ENCODE assay signal across 8 cellular contexts in genomic region chr5:100828071-100828689, GRCh38.
DNase-seq lines count a peak whose midpoint lies in the region; ATAC-seq and TF ChIP-seq lines count a peak whose summit lies in the region.
"Had no signal": no experiment of that assay in that cellular context is flagged by ENCODE, and none has a peak within 500 bp of the region (broad histone marks: within the 10 kb centered on the region; RNA-seq: fewer than 3 reads in every experiment).

No MANE protein-coding gene starts in this region.

- H3K27ac ChIP-seq in left ventricle myocardium inferior (replicated peaks) (peak overlapping the region; percentile 71), upper lobe of right lung (peak overlapping the region; percentile 53), esophagus muscularis mucosa (replicated peaks in 1 of 4) (peak overlapping the region in 2 of 4 donors; percentile 20 to 30)
- H3K27ac ChIP-seq: SJSA1 had no signal

- H3K4me1 ChIP-seq in left ventricle myocardium inferior (peaks cover 31% of the 10 kb centered on the region), upper lobe of right lung (peaks cover 13% of the 10 kb centered on the region), esophagus muscularis mucosa (peaks cover 0 to 13% (median 4%) of the 10 kb centered on the region in 4 donors)

- DNase-seq in NB4 (ENCODE audit: low read depth): peak; percentile 46
- DNase-seq in left ventricle myocardium inferior: no peak
- no peak for DNase-seq in upper lobe of right lung
- no peak for DNase-seq in GF-D8 (lab: John Stamatoyannopoulos, UW)
- no peak for DNase-seq in esophagus muscularis mucosa (ENCODE audit: extremely low spot score)

- H3K4me3 ChIP-seq in NB4 (ENCODE audit: low read depth, low read length) (no peak overlapping the region), left ventricle myocardium inferior (no peak overlapping the region), upper lobe of right lung (no peak overlapping the region), esophagus muscularis mucosa (no peak overlapping the region)
- H3K4me3 ChIP-seq: SJSA1 had no signal

- H3K9me3 ChIP-seq in left ventricle myocardium inferior (replicated peaks) (no peaks in the 10 kb centered on the region), upper lobe of right lung (no peaks in the 10 kb centered on the region), esophagus muscularis mucosa (no peaks in the 10 kb centered on the region)
- H3K9me3 ChIP-seq: SJSA1 had no signal

- H3K36me3 ChIP-seq in left ventricle myocardium inferior: no peaks in the 10 kb centered on the region
- no peaks in the 10 kb centered on the region for H3K36me3 ChIP-seq in upper lobe of right lung
- no peaks in the 10 kb centered on the region for H3K36me3 ChIP-seq in esophagus muscularis mucosa
- H3K36me3 ChIP-seq: SJSA1 had no signal

- TF ChIP-seq POLR2A in NB4 (IDR thresholded peaks at IDR 0.05; ENCODE audit: extremely low read depth, insufficient read length) (no peak), esophagus muscularis mucosa (IDR thresholded peaks at IDR 0.05; ENCODE audit: low read depth) (no peak)

- TF ChIP-seq EP300 in esophagus muscularis mucosa (IDR thresholded peaks at IDR 0.05): no peak

- no peak for TF ChIP-seq CTCF in NB4 (IDR thresholded peaks at IDR 0.05; ENCODE audit: low read depth, low read length)
- TF ChIP-seq CTCF in left ventricle myocardium inferior (IDR thresholded peaks at IDR 0.05; ENCODE audit: borderline replicate concordance): no peak
- no peak for TF ChIP-seq CTCF in upper lobe of right lung (IDR thresholded peaks at IDR 0.05)
- no peak for TF ChIP-seq CTCF in esophagus muscularis mucosa (IDR thresholded peaks at IDR 0.05)

- WGBS in esophagus muscularis mucosa: 45% methylated on average over 6 of the region's 6 CpGs

- ATAC-seq in GM18867 (IDR thresholded peaks at IDR 0.05; ENCODE audit: unreplicated experiment) (peak; percentile 77), GM21825 (IDR thresholded peaks at IDR 0.05; ENCODE audit: unreplicated experiment) (peak; percentile 75), upper lobe of right lung (peak; percentile 60)

- H3K27me3 ChIP-seq in left ventricle myocardium inferior (ENCODE audit: low read depth): no peaks in the 10 kb centered on the region
- H3K27me3 ChIP-seq in upper lobe of right lung: no peaks in the 10 kb centered on the region
- no peaks in the 10 kb centered on the region for H3K27me3 ChIP-seq in esophagus muscularis mucosa
- H3K27me3 ChIP-seq: SJSA1 had no signal

- intact Hi-C loops in left ventricle myocardium inferior (cut with micrococcal nuclease): no loop called here
- intact Hi-C loops in upper lobe of right lung (cut with DNase I): no loop called here
- intact Hi-C loops in esophagus muscularis mucosa (cut with DNase I): no loop called here
